Comparison of ENCODE assay signal across 31 cellular contexts in the genomic region with DNA sequence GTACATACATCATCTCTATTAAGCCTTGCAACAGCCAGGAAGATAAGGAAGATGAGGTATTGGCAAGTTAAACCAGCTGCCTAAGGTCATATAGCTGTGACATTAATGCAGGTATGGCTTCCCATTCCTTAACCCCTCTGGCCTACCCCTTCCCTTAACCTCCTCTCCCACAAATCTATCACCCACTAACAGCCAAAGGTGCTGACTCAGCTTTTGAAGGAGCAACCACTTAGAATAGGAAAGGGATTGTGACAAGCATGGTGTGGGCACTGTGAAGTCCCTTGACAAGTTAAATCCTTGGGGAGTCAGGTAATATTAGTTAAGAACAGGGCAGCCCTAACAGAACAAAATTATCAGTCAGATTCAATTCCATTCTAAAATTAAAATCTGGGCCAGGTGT.
"Had no signal": no experiment of that assay in that cellular context is flagged by ENCODE, and none has a peak within 500 bp of the region (broad histone marks: within the 10 kb centered on the region; RNA-seq: fewer than 3 reads in every experiment).

No MANE protein-coding gene starts in this region.

- H2AFZ ChIP-seq: neural progenitor cell, parathyroid adenoma had no signal

- H3K4me3 ChIP-seq: neural progenitor cell, ovary, psoas muscle, skin epidermis, smooth muscle cell, spleen, suprapubic skin, testis, tibial artery, transverse colon, upper lobe of right lung, uterus had no signal

- DNase-seq: natural killer cell; occipital lobe; ovary; posterior cingulate gyrus; psoas muscle; right cardiac atrium; spleen; stimulated activated CD4-positive, alpha-beta T cell treated with anti-CD3 and anti-CD28 coated beads, Interleukin-12 subunit alpha, Interleukin-12 subunit beta, amount 100 ng/mL, for 4 hours; stimulated activated CD4-positive, alpha-beta T cell treated with anti-CD3 and anti-CD28 coated beads, Interleukin-1b, Interleukin-23, amount 100 ng/mL, for 48 hours; stimulated activated CD4-positive, alpha-beta T cell treated with anti-CD3 and anti-CD28 coated beads, Interleukin-4, amount 100 ng/mL, for 1 hour; stimulated activated CD4-positive, alpha-beta T cell treated with anti-CD3 and anti-CD28 coated beads, Interleukin-4, amount 100 ng/mL, for 4 hours; stimulated activated CD8-positive, alpha-beta memory T cell treated with anti-CD3 and anti-CD28 coated beads, Interleukin-4, amount 100 ng/mL, for 48 hours; stimulated activated naive CD4-positive, alpha-beta T cell; stimulated activated naive CD8-positive, alpha-beta T cell treated with anti-CD3 and anti-CD28 coated beads, Interleukin-15, amount 100 ng/mL, for 72 hours; stimulated activated naive CD8-positive, alpha-beta T cell treated with anti-CD3 and anti-CD28 coated beads, Interleukin-15, Interleukin-2, amounts not matched to agents 100 U/mL and 50 U/mL, for 24 hours; substantia nigra; testis; tibial artery; transverse colon; upper lobe of right lung; uterus had no signal

- H3K27me3 Mint-ChIP-seq: progenitor cell of endocrine pancreas, type B pancreatic cell had no signal

- H3K9ac ChIP-seq: neural progenitor cell, parathyroid adenoma had no signal

- H3K36me3 Mint-ChIP-seq: natural killer cell; neural progenitor cell; stimulated activated memory B cell treated with anti-CD40 and anti-IgM and Interleukin-4, amounts not matched to agents 10 μg/mL and 1 μg/mL and 100 μg/mL, for 72 hours had no signal

- H3K27ac ChIP-seq: neural progenitor cell, ovary, parathyroid adenoma, psoas muscle, skin epidermis, spleen, suprapubic skin, testis, tibial artery, transverse colon, upper lobe of right lung, uterus had no signal

- H3K9me3 ChIP-seq: ovary, spleen, suprapubic skin, testis, tibial artery, transverse colon, upper lobe of right lung, uterus had no signal

- ATAC-seq: natural killer cell; psoas muscle; right cardiac atrium; sciatic nerve; stimulated activated memory B cell treated with anti-CD40 and anti-IgM and Interleukin-4, amounts not matched to agents 10 μg/mL and 1 μg/mL and 100 μg/mL, for 72 hours; stimulated activated naive CD8-positive, alpha-beta T cell treated with anti-CD3 and anti-CD28 coated beads, Interleukin-15, amount 100 ng/mL, for 72 hours; stimulated activated naive CD8-positive, alpha-beta T cell treated with anti-CD3 and anti-CD28 coated beads, Interleukin-15, Interleukin-2, amounts not matched to agents 100 U/mL and 50 U/mL, for 24 hours; upper lobe of right lung had no signal

- H3K36me3 ChIP-seq: neural progenitor cell, ovary, spleen, suprapubic skin, tibial artery, transverse colon, upper lobe of right lung, uterus had no signal

- H3K4me3 Mint-ChIP-seq: natural killer cell; nephron; neural progenitor cell; stimulated activated memory B cell treated with anti-CD40 and anti-IgM and Interleukin-4, amounts not matched to agents 10 μg/mL and 1 μg/mL and 100 μg/mL, for 72 hours; stimulated activated naive CD8-positive, alpha-beta T cell treated with anti-CD3 and anti-CD28 coated beads, Interleukin-15, amount 100 ng/mL, for 72 hours; type B pancreatic cell had no signal

- H3K9me3 Mint-ChIP-seq: nephron; neural progenitor cell; stimulated activated memory B cell treated with anti-CD40 and anti-IgM and Interleukin-4, amounts not matched to agents 10 μg/mL and 1 μg/mL and 100 μg/mL, for 72 hours; stimulated activated naive CD8-positive, alpha-beta T cell treated with anti-CD3 and anti-CD28 coated beads, Interleukin-15, amount 100 ng/mL, for 72 hours; type B pancreatic cell had no signal

- H3K4me2 ChIP-seq: neural progenitor cell, smooth muscle cell had no signal

- H3K27me3 ChIP-seq: ovary, suprapubic skin, testis, tibial artery, transverse colon, upper lobe of right lung, uterus had no signal

- H3K27ac Mint-ChIP-seq: natural killer cell; nephron; neural progenitor cell; progenitor cell of endocrine pancreas; stimulated activated memory B cell treated with anti-CD40 and anti-IgM and Interleukin-4, amounts not matched to agents 10 μg/mL and 1 μg/mL and 100 μg/mL, for 72 hours; stimulated activated naive CD8-positive, alpha-beta T cell treated with anti-CD3 and anti-CD28 coated beads, Interleukin-15, amount 100 ng/mL, for 72 hours; type B pancreatic cell had no signal

- H3K4me1 ChIP-seq: psoas muscle, testis, upper lobe of right lung, uterus had no signal
